ENCODE assay signal across 15 cellular contexts in genomic region chr1:115680730-115681111, GRCh38. TPM values are rescaled to one million over a fixed set of nuclear protein-coding genes. Genes with fewer than 3 reads are reported as not detected.
DNase-seq lines count a peak whose midpoint lies in the region; ATAC-seq, FAIRE-seq and TF ChIP-seq lines count a peak whose summit lies in the region.
"Had no signal": no experiment of that assay in that cellular context is flagged by ENCODE, and none has a peak within 500 bp of the region (broad histone marks: within the 10 kb centered on the region; RNA-seq: fewer than 3 reads in every experiment).

No MANE protein-coding gene starts in this region.

- H3K9me3 ChIP-seq in heart left ventricle, result no peaks in the 10 kb centered on the region
- H3K9me3 ChIP-seq: Peyer's patch had no signal

- peak; percentile 32 for DNase-seq in NCI-H82 (lab: John Stamatoyannopoulos, UW)
- DNase-seq in NCI-H82 treated with DMSO at 0.1 percent for 48 hours (lab: John Stamatoyannopoulos, UW; ENCODE audit: unreplicated experiment), result no peak
- DNase-seq in heart left ventricle, result peak in 1 of 5 donors; percentile 34
- DNase-seq in nephron progenitor cell, result no peak
- peak; percentile 5 for DNase-seq in ureter (ENCODE audit: low spot score)
- DNase-seq in epidermal melanocyte (ENCODE audit: insufficient read length, low spot score), result no peak
- no peak for DNase-seq in RCC 7860 (ENCODE audit: low spot score)
- DNase-seq: 8988T, C1 segment of cervical spinal cord, KBM-7, NCI-H1092, NCI-H1694, Peyer's patch had no signal

- no peaks in the 10 kb centered on the region for H3K27me3 Mint-ChIP-seq in nephron progenitor cell (ENCODE audit: low read depth, poor library complexity)

- peak overlapping the region; percentile 32 for H3K27ac Mint-ChIP-seq in nephron progenitor cell

- H3K36me3 Mint-ChIP-seq in nephron progenitor cell (ENCODE audit: low read depth), result peaks cover 45% of the 10 kb centered on the region

- H3K9me3 Mint-ChIP-seq in nephron progenitor cell, result no peaks in the 10 kb centered on the region

- TF ChIP-seq CTCF in heart left ventricle (IDR thresholded peaks at IDR 0.05) (no peak), nephron progenitor cell (IDR thresholded peaks at IDR 0.05) (no peak)

- peaks cover 0 to 45% (median 22%) of the 10 kb centered on the region in 12 donors for H3K4me1 ChIP-seq in heart left ventricle
- H3K4me1 ChIP-seq: Peyer's patch had no signal

- TF ChIP-seq POLR2A in heart left ventricle (IDR thresholded peaks at IDR 0.05), result no peak

- FAIRE-seq in RCC 7860 (lab: Jason Lieb, UNC), result no peak
- FAIRE-seq: H54 had no signal

- intact Hi-C loops in heart left ventricle (cut with DNase I), result no loop called here

- no peaks in the 10 kb centered on the region for H3K27me3 ChIP-seq in heart left ventricle
- H3K27me3 ChIP-seq: Peyer's patch had no signal

- H3K4me3 Mint-ChIP-seq in nephron progenitor cell, result no peak overlapping the region

- H3K4me1 Mint-ChIP-seq in nephron progenitor cell, result peaks cover 53% of the 10 kb centered on the region

- H3K4me3 ChIP-seq in heart left ventricle, result no peak overlapping the region
- H3K4me3 ChIP-seq: Peyer's patch had no signal

- peaks cover 0 to 38% (median 20%) of the 10 kb centered on the region in 9 donors for H3K36me3 ChIP-seq in heart left ventricle

- ATAC-seq in heart left ventricle (peak; percentile 74 to 84 (median 78)), GM18520 (IDR thresholded peaks at IDR 0.05; ENCODE audit: unreplicated experiment) (no peak)

- 49 to 71% (median 54%) methylated on average over 5 of the region's 5 CpGs for WGBS in heart left ventricle, 4 donors

- peak overlapping the region in 9 of 12 donors; percentile 22 to 69 (median 56) for H3K27ac ChIP-seq in heart left ventricle
- H3K27ac ChIP-seq: Peyer's patch had no signal

RNA-seq across cellular contexts. Expression of gene VANGL1, which starts 39.0 kb away (rescaled TPM):
- total RNA-seq in heart left ventricle, result 10 to 100 TPM in 1 of 9 donors, 1 to 10 TPM in 8; 6.2 to 11.5 (median 8.2) TPM
- 1 to 10 TPM; 1.4 to 4.4 TPM for polyA plus RNA-seq in heart left ventricle
- 19.2 TPM for total RNA-seq in ureter

Comparison
In these comparisons a context has a peak if more than half of its experiments do, and no peak if none do; other contexts are left out.
1. DNase-seq: peak in NCI-H82 (single experiment) and ureter (single experiment); none in NCI-H82 treated with DMSO at 0.1 percent for 48 hours (single experiment), nephron progenitor cell (single experiment), epidermal melanocyte (single experiment) and RCC 7860 (single experiment).